ENCODE assay signal across 24 cellular contexts in the genomic region with DNA sequence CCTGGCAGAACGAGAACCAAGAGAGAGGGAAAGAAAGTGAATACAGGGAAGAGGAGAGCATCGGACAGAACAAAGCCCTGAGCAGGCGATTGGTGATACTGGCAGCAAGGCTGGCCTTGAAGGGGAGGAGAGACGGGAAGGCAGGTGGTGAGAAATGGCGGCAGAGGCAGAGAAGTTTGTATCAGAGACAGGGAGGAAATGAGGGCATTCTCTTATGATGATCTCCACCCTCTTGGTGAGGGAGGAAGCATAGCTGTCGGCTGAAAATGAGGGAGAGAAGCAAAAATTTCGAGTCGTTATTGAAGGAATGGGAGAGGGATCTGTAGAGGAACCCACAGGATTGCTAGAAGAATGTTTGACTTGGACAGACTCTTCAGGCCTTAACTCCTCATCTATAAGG.
"Had no signal": no experiment of that assay in that cellular context is flagged by ENCODE, and none has a peak within 500 bp of the region (broad histone marks: within the 10 kb centered on the region; RNA-seq: fewer than 3 reads in every experiment).

No MANE protein-coding gene starts in this region.

- H3K27ac Mint-ChIP-seq: mesothelial cell of epicardium, nephron, neural progenitor cell had no signal

- H2AFZ ChIP-seq: neural progenitor cell had no signal

- H3K9me3 Mint-ChIP-seq: effector memory CD8-positive, alpha-beta T cell; mesothelial cell of epicardium; naive thymus-derived CD4-positive, alpha-beta T cell; nephron; neural progenitor cell; stimulated activated effector memory CD8-positive, alpha-beta T cell treated with anti-CD3 and anti-CD28 coated beads, Interleukin-12 subunit alpha, Interleukin-12 subunit beta, amount 100 ng/mL, for 72 hours had no signal

- H3K4me1 Mint-ChIP-seq: mesothelial cell of epicardium; nephron; neural progenitor cell; stimulated activated effector memory CD8-positive, alpha-beta T cell treated with anti-CD3 and anti-CD28 coated beads, Interleukin-12 subunit alpha, Interleukin-12 subunit beta, amount 100 ng/mL, for 72 hours had no signal

- H3K36me3 Mint-ChIP-seq: mesothelial cell of epicardium; stimulated activated effector memory CD8-positive, alpha-beta T cell treated with anti-CD3 and anti-CD28 coated beads, Interleukin-12 subunit alpha, Interleukin-12 subunit beta, amount 100 ng/mL, for 72 hours had no signal

- H3K9me3 ChIP-seq: prostate gland, right atrium auricular region, stomach, tibial artery, upper lobe of left lung had no signal

- H3K27me3 ChIP-seq: neural progenitor cell, right atrium auricular region, stomach, tibial artery, upper lobe of left lung had no signal

- ATAC-seq: effector memory CD8-positive, alpha-beta T cell; naive thymus-derived CD4-positive, alpha-beta T cell; sciatic nerve; stimulated activated effector memory CD8-positive, alpha-beta T cell treated with anti-CD3 and anti-CD28 coated beads, Interleukin-12 subunit alpha, Interleukin-12 subunit beta, amount 100 ng/mL, for 72 hours had no signal

- H3K27me3 Mint-ChIP-seq: effector memory CD8-positive, alpha-beta T cell; naive thymus-derived CD4-positive, alpha-beta T cell had no signal

- H3K36me3 ChIP-seq: neural progenitor cell, prostate gland, stomach, upper lobe of left lung had no signal

- H3K4me2 ChIP-seq: neural progenitor cell, smooth muscle cell had no signal

- DNase-seq: effector memory CD8-positive, alpha-beta T cell; mesenchymal stem cell; naive thymus-derived CD4-positive, alpha-beta T cell; stimulated activated CD4-positive, alpha-beta T cell treated with anti-CD3 and anti-CD28 coated beads, Interleukin-12 subunit alpha, Interleukin-12 subunit beta, amount 100 ng/mL, for 4 hours; stimulated activated CD4-positive, alpha-beta T cell treated with anti-CD3 and anti-CD28 coated beads, Interleukin-1b, Interleukin-23, amount 100 ng/mL, for 48 hours; stimulated activated CD4-positive, alpha-beta T cell treated with anti-CD3 and anti-CD28 coated beads, Interleukin-4, amount 100 ng/mL, for 1 hour; stimulated activated naive CD4-positive, alpha-beta T cell treated with Interleukin-2 at 50 U/mL for 16 hours; stomach; tibial artery; upper lobe of left lung had no signal

- H3K4me3 Mint-ChIP-seq: effector memory CD8-positive, alpha-beta T cell; mesothelial cell of epicardium; nephron; neural progenitor cell; stimulated activated effector memory CD8-positive, alpha-beta T cell treated with anti-CD3 and anti-CD28 coated beads, Interleukin-12 subunit alpha, Interleukin-12 subunit beta, amount 100 ng/mL, for 72 hours had no signal

- H3K27ac ChIP-seq: coronary artery, neural progenitor cell, prostate gland, right atrium auricular region, stomach, tibial artery, upper lobe of left lung had no signal

- H3K4me3 ChIP-seq: coronary artery, lung, neural progenitor cell, prostate gland, right atrium auricular region, smooth muscle cell, stomach, tibial artery, upper lobe of left lung had no signal

- H3K4me1 ChIP-seq: neural progenitor cell, prostate gland, right atrium auricular region, tibial artery, upper lobe of left lung had no signal

- FAIRE-seq: endometrium, frontal cortex, keratinocyte, urothelium cell line had no signal

- H3K9ac ChIP-seq: neural progenitor cell had no signal
